ENCODE assay signal across 8 cellular contexts in genomic region chr22:23070418-23071162, GRCh38. TPM values are rescaled to one million over a fixed set of nuclear protein-coding genes. Genes with fewer than 3 reads are reported as not detected.
DNase-seq lines count a peak whose midpoint lies in the region; ATAC-seq and TF ChIP-seq lines count a peak whose summit lies in the region.

TSS of gene GNAZ (plus strand) at chr22:23070519. CDS start at chr22:23095696, 25,177 bp downstream.

- ATAC-seq in HG02678 (IDR thresholded peaks at IDR 0.05; ENCODE audit: unreplicated experiment) (peak; percentile 32), lung (ENCODE audit: insufficient read depth, low FRiP score) (no peak)

- peak within 1 kb of the TSS; percentile 75 for H3K4me2 ChIP-seq in SU-DHL-6 (ENCODE audit: low read depth, low read length, poor library complexity, severe bottlenecking)

- DNase-seq in GM12865 (ENCODE audit: low read depth) (no peak), coronary artery (ENCODE audit: low spot score) (peak; percentile 74), lung (ENCODE audit: low spot score) (no peak), AG08396 (ENCODE audit: low spot score) (no peak), T1000 (lab: John Stamatoyannopoulos, UW) (no peak)

- H3K36me3 ChIP-seq in SU-DHL-6 (ENCODE audit: low read length) (no peaks in the 10 kb centered on the region), lung (ENCODE audit: control insufficient read depth in 2 of 2, insufficient read depth in 2 of 2, low read length in 2 of 2) (no peaks in the 10 kb centered on the region), subcutaneous abdominal adipose tissue (ENCODE audit: control insufficient read depth in 5 of 5, insufficient read depth in 5 of 5, low read length in 5 of 5) (no peaks in the 10 kb centered on the region)

- peak within 1 kb of the TSS; percentile 88 for H2AFZ ChIP-seq in SU-DHL-6 (ENCODE audit: low read depth, low read length, severe bottlenecking)

- no peaks in the 10 kb centered on the region for H3K79me2 ChIP-seq in SU-DHL-6 (ENCODE audit: insufficient read depth, low read length)

- H4K20me1 ChIP-seq in SU-DHL-6 (ENCODE audit: low read depth, low read length): no peaks in the 10 kb centered on the region

- H3K9me2 ChIP-seq in SU-DHL-6 (replicated peaks; ENCODE audit: insufficient read depth, low read length): no peaks in the 10 kb centered on the region

- H3K9ac ChIP-seq in SU-DHL-6 (ENCODE audit: low read length): peak within 1 kb of the TSS; percentile 66
- H3K9ac ChIP-seq in subcutaneous abdominal adipose tissue (ENCODE audit: low read length in 5 of 5): peak within 1 kb of the TSS in 3 of 5 donors; percentile 42 to 62 (median 60)

- H3K9me3 ChIP-seq in SU-DHL-6 (ENCODE audit: insufficient read depth, low read length): no peaks in the 10 kb centered on the region
- H3K9me3 ChIP-seq in lung (ENCODE audit: control insufficient read depth in 2 of 2, insufficient read depth in 1 of 2, low read length in 1 of 2): no peaks in the 10 kb centered on the region
- no peaks in the 10 kb centered on the region for H3K9me3 ChIP-seq in subcutaneous abdominal adipose tissue (ENCODE audit: control insufficient read depth in 5 of 5, low read length in 5 of 5)

- TF ChIP-seq CTCF in GM12865 (IDR thresholded peaks at IDR 0.05; ENCODE audit: insufficient read depth, low read depth, low read length, missing control alignments): no peak
- no peak for TF ChIP-seq CTCF in SU-DHL-6 (IDR thresholded peaks at IDR 0.05; ENCODE audit: insufficient read depth, low read length, poor library complexity, severe bottlenecking)
- no peak for TF ChIP-seq CTCF in coronary artery (IDR thresholded peaks at IDR 0.05)
- no peak for TF ChIP-seq CTCF in lung (IDR thresholded peaks at IDR 0.05; ENCODE audit: control extremely low read depth, extremely low read depth)

- H3K27me3 ChIP-seq in SU-DHL-6 (ENCODE audit: low read length): no peaks in the 10 kb centered on the region
- no peaks in the 10 kb centered on the region for H3K27me3 ChIP-seq in lung (ENCODE audit: control insufficient read depth, insufficient read depth)
- H3K27me3 ChIP-seq in subcutaneous abdominal adipose tissue (ENCODE audit: control insufficient read depth in 5 of 5, insufficient read depth in 4 of 5, low read length in 5 of 5): peaks cover 3 to 16% (median 9%) of the 10 kb centered on the region in 5 donors

- H3K27ac ChIP-seq in SU-DHL-6 (ENCODE audit: low read depth, low read length) (no peak within 1 kb of the TSS), coronary artery (peak within 1 kb of the TSS in 1 of 2 donors; percentile 50), lung (ENCODE audit: low read depth in 1 of 2, low read length in 1 of 2) (peak within 1 kb of the TSS in 1 of 2 donors; percentile 37), subcutaneous abdominal adipose tissue (ENCODE audit: low read depth, low read length) (peak within 1 kb of the TSS; percentile 30)

- 2% methylated on average over 38 to 83 of the region's 83 CpGs for WGBS in lung, 2 donors

- H3K4me3 ChIP-seq in GM12865 (ENCODE audit: low read depth, low read length) (peak within 1 kb of the TSS; percentile 46), SU-DHL-6 (ENCODE audit: insufficient read depth, low read length, poor library complexity, severe bottlenecking) (peak within 1 kb of the TSS; percentile 68), coronary artery (peak within 1 kb of the TSS; percentile 89), lung (peak within 1 kb of the TSS; percentile 35), subcutaneous abdominal adipose tissue (ENCODE audit: low read depth in 1 of 5, low read length in 5 of 5) (peak within 1 kb of the TSS; percentile 62 to 75 (median 73))

- H3F3A ChIP-seq in SU-DHL-6 (ENCODE audit: insufficient read depth): no peaks in the 10 kb centered on the region

- H3K4me1 ChIP-seq in lung (ENCODE audit: control insufficient read depth in 2 of 2, insufficient read depth in 2 of 2, low read length in 2 of 2) (no peaks in the 10 kb centered on the region), subcutaneous abdominal adipose tissue (ENCODE audit: control insufficient read depth in 5 of 5, insufficient read depth in 5 of 5, low read length in 5 of 5) (peaks cover 3 to 63% (median 20%) of the 10 kb centered on the region in 5 donors)

RNA-seq across cellular contexts. Expression of gene GNAZ, which starts in this region (rescaled TPM):
- 1 to 10 TPM; 3.6 to 5.0 TPM for total RNA-seq in lung
- polyA plus RNA-seq in lung: under 1 TPM; 0.77 to 0.94 TPM

Comparison
In these comparisons a context has a peak if more than half of its experiments do, and no peak if none do; other contexts are left out.
1. H3K4me3 ChIP-seq: peak in every context shown above with its lines; median percentile 89 in coronary artery; 73 in subcutaneous abdominal adipose tissue; 68 in SU-DHL-6; 46 in GM12865; 35 in lung.